ENCODE assay signal across 9 cellular contexts in genomic region chr4:119025440-119025839, GRCh38.
DNase-seq lines count a peak whose midpoint lies in the region; ATAC-seq and TF ChIP-seq lines count a peak whose summit lies in the region.
"Had no signal": no experiment of that assay in that cellular context is flagged by ENCODE, and none has a peak within 500 bp of the region (broad histone marks: within the 10 kb centered on the region; RNA-seq: fewer than 3 reads in every experiment).

No MANE protein-coding gene starts in this region.

- H3K4me3 ChIP-seq in adipocyte (ENCODE audit: low read length), result peak overlapping the region; percentile 76
- H3K4me3 ChIP-seq in hepatocyte, result no peak overlapping the region
- no peak overlapping the region for H3K4me3 ChIP-seq in subcutaneous abdominal adipose tissue (ENCODE audit: low read depth in 1 of 5, low read length in 5 of 5)
- H3K4me3 ChIP-seq in Karpas-422 (ENCODE audit: low read length), result no peak overlapping the region

- DNase-seq in HT1080 (ENCODE audit: low read depth), result peak; percentile 61
- peak; percentile 81 for DNase-seq in adipocyte (ENCODE audit: low read depth)
- DNase-seq in hepatocyte (ENCODE audit: low spot score), result peak; percentile 66
- DNase-seq in Karpas-422, result no peak
- DNase-seq in NCI-H2081 treated with DMSO at 0.1 percent for 48 hours (lab: John Stamatoyannopoulos, UW), result no peak
- DNase-seq in retina, result no peak
- DNase-seq: T1000 had no signal

- 44% methylated on average over 3 of the region's 3 CpGs for WGBS in hepatocyte (ENCODE audit: low lambda C conversion rate, missing lambda C conversion rate)

- H3K9me2 ChIP-seq in hepatocyte (replicated peaks; ENCODE audit: insufficient read depth) (no peaks in the 10 kb centered on the region), Karpas-422 (replicated peaks; ENCODE audit: insufficient read depth, low read length) (no peaks in the 10 kb centered on the region)

- H3K4me2 ChIP-seq in hepatocyte (peak overlapping the region; percentile 58), Karpas-422 (ENCODE audit: low read depth, low read length, poor library complexity, severe bottlenecking) (no peak overlapping the region)

- H4K20me1 ChIP-seq in hepatocyte (ENCODE audit: insufficient read depth, poor library complexity, severe bottlenecking), result no peaks in the 10 kb centered on the region
- no peaks in the 10 kb centered on the region for H4K20me1 ChIP-seq in Karpas-422 (ENCODE audit: insufficient read depth, low read depth, low read length)

- peaks cover 8% of the 10 kb centered on the region for H3K36me3 ChIP-seq in adipocyte (ENCODE audit: control insufficient read depth, insufficient read depth, low read length, severe bottlenecking)
- H3K36me3 ChIP-seq in hepatocyte (replicated peaks; ENCODE audit: insufficient read depth, low read depth), result no peaks in the 10 kb centered on the region
- H3K36me3 ChIP-seq in subcutaneous abdominal adipose tissue (ENCODE audit: control insufficient read depth in 5 of 5, insufficient read depth in 5 of 5, low read length in 5 of 5), result peaks cover 0 to 7% (median 4%) of the 10 kb centered on the region in 5 donors
- no peaks in the 10 kb centered on the region for H3K36me3 ChIP-seq in Karpas-422 (ENCODE audit: insufficient read depth, low read length)

- H3K27me3 ChIP-seq in adipocyte (replicated peaks; ENCODE audit: control insufficient read depth, insufficient read depth, low read length) (no peaks in the 10 kb centered on the region), hepatocyte (no peaks in the 10 kb centered on the region), subcutaneous abdominal adipose tissue (ENCODE audit: control insufficient read depth in 5 of 5, insufficient read depth in 4 of 5, low read length in 5 of 5) (no peaks in the 10 kb centered on the region), Karpas-422 (ENCODE audit: low read length) (no peaks in the 10 kb centered on the region)

- H3K79me2 ChIP-seq in hepatocyte (no peaks in the 10 kb centered on the region), Karpas-422 (ENCODE audit: low read length) (no peaks in the 10 kb centered on the region)

- no peak overlapping the region for H2AFZ ChIP-seq in hepatocyte
- no peak overlapping the region for H2AFZ ChIP-seq in Karpas-422 (ENCODE audit: low read length)

- no peak for TF ChIP-seq CTCF in hepatocyte (IDR thresholded peaks at IDR 0.05; ENCODE audit: poor library complexity)

- peak overlapping the region; percentile 91 for H3K27ac ChIP-seq in hepatocyte
- peak overlapping the region; percentile 96 for H3K27ac ChIP-seq in subcutaneous abdominal adipose tissue (ENCODE audit: low read depth, low read length)
- no peak overlapping the region for H3K27ac ChIP-seq in Karpas-422 (ENCODE audit: low read length)

- H3K9ac ChIP-seq in adipocyte (ENCODE audit: low read length) (peak overlapping the region; percentile 92), subcutaneous abdominal adipose tissue (ENCODE audit: low read length in 5 of 5) (peak overlapping the region in 3 of 5 donors; percentile 5 to 87 (median 59)), Karpas-422 (ENCODE audit: low read length) (no peak overlapping the region)

- H3K9me3 ChIP-seq in adipocyte (ENCODE audit: control insufficient read depth, low read length) (no peaks in the 10 kb centered on the region), hepatocyte (ENCODE audit: low read depth) (no peaks in the 10 kb centered on the region), subcutaneous abdominal adipose tissue (ENCODE audit: control insufficient read depth in 5 of 5, low read length in 5 of 5) (no peaks in the 10 kb centered on the region), Karpas-422 (ENCODE audit: low read length) (no peaks in the 10 kb centered on the region)

- no peak for ATAC-seq in GM21360 (IDR thresholded peaks at IDR 0.05; ENCODE audit: unreplicated experiment)

- H3K4me1 ChIP-seq in adipocyte (ENCODE audit: control insufficient read depth, insufficient read depth, low read length) (peaks cover 32% of the 10 kb centered on the region), hepatocyte (ENCODE audit: insufficient read depth) (peaks cover 8% of the 10 kb centered on the region), subcutaneous abdominal adipose tissue (ENCODE audit: control insufficient read depth in 5 of 5, insufficient read depth in 5 of 5, low read length in 5 of 5) (peaks cover 0 to 35% (median 28%) of the 10 kb centered on the region in 5 donors), Karpas-422 (ENCODE audit: low read length) (no peaks in the 10 kb centered on the region)

Comparison
In these comparisons a context has a peak if more than half of its experiments do, and no peak if none do; other contexts are left out.
1. DNase-seq: peak in HT1080 (single experiment), adipocyte (single experiment) and hepatocyte (single experiment); none in Karpas-422 (single experiment), NCI-H2081 treated with DMSO at 0.1 percent for 48 hours (single experiment) and retina (single experiment).